In genomic region chr19:21092107-21092506, GRCh38 we compare ENCODE assay signal across 18 cellular contexts. TPM values are rescaled to one million over a fixed set of nuclear protein-coding genes. Genes with fewer than 3 reads are reported as not detected.
DNase-seq lines count a peak whose midpoint lies in the region; ATAC-seq and TF ChIP-seq lines count a peak whose summit lies in the region.
"Had no signal": no experiment of that assay in that cellular context is flagged by ENCODE, and none has a peak within 500 bp of the region (broad histone marks: within the 10 kb centered on the region; RNA-seq: fewer than 3 reads in every experiment).

No MANE protein-coding gene starts in this region.

- no peaks in the 10 kb centered on the region for H3K27me3 ChIP-seq in breast epithelium
- no peaks in the 10 kb centered on the region for H3K27me3 ChIP-seq in body of pancreas
- H3K27me3 ChIP-seq in mesenchymal stem cell (ENCODE audit: control insufficient read depth in 1 of 2, insufficient read depth in 1 of 2, low read length in 2 of 2), result no peaks in the 10 kb centered on the region
- no peaks in the 10 kb centered on the region for H3K27me3 ChIP-seq in smooth muscle cell (ENCODE audit: low read depth)
- H3K27me3 ChIP-seq in CD8-positive, alpha-beta memory T cell (ENCODE audit: insufficient read depth, low read length, poor library complexity, severe bottlenecking), result no peaks in the 10 kb centered on the region
- H3K27me3 ChIP-seq: uterus had no signal

- POLR2A ChIA-PET in MCF 10A (lab: Yijun Ruan, JAX), result interaction anchor here (1.3 kb wide), 1 partner anchor 61 kb away, joined by 4 read pairs; no protein-coding TSS in a partner anchor
- POLR2A ChIA-PET in CD8-positive, alpha-beta memory T cell (lab: Charles Lee), result interaction anchor here (0.8 kb wide), 1 partner anchor 15 kb away, joined by 3 read pairs; no protein-coding TSS in a partner anchor

- H3K4me1 Mint-ChIP-seq in MCF 10A (ENCODE audit: insufficient read depth, unreplicated experiment), result peaks cover 7% of the 10 kb centered on the region
- peaks cover 0 to 24% (median 1%) of the 10 kb centered on the region in 3 donors for H3K4me1 Mint-ChIP-seq in CD8-positive, alpha-beta memory T cell
- H3K4me1 Mint-ChIP-seq: stimulated activated naive B cell treated with anti-CD40 and anti-IgM and Interleukin-4, amounts not matched to agents 10 μg/mL and 1 μg/mL and 100 μg/mL, for 72 hours had no signal

- H2AK5ac ChIP-seq in mesenchymal stem cell (ENCODE audit: low read length, severe bottlenecking), result no peak overlapping the region

- H2BK5ac ChIP-seq in mesenchymal stem cell (ENCODE audit: low read depth, low read length, poor library complexity, severe bottlenecking), result no peak overlapping the region

- H3K27me3 Mint-ChIP-seq in MCF 10A (ENCODE audit: insufficient read depth, unreplicated experiment), result no peaks in the 10 kb centered on the region
- no peaks in the 10 kb centered on the region for H3K27me3 Mint-ChIP-seq in CD8-positive, alpha-beta memory T cell
- H3K27me3 Mint-ChIP-seq: activated CD8-positive, alpha-beta memory T cell treated with anti-CD3 and anti-CD28 coated beads, Interleukin-2, amount 10 ng/mL, durations not matched to agents 7 days and 5 days; naive thymus-derived CD4-positive, alpha-beta T cell; stimulated activated naive B cell treated with anti-CD40 and anti-IgM and Interleukin-4, amounts not matched to agents 10 μg/mL and 1 μg/mL and 100 μg/mL, for 72 hours had no signal

- H3K79me1 ChIP-seq in mesenchymal stem cell (replicated peaks; ENCODE audit: low read length, poor library complexity, severe bottlenecking), result peaks cover 22% of the 10 kb centered on the region

- no peak overlapping the region for H3K9ac ChIP-seq in mesenchymal stem cell (ENCODE audit: low read length)
- no peak overlapping the region for H3K9ac ChIP-seq in smooth muscle cell (ENCODE audit: low read depth)

- peak overlapping the region; percentile 50 for H4K8ac ChIP-seq in mesenchymal stem cell (ENCODE audit: low read length)

- TF ChIP-seq CTCF in MCF 10A (IDR thresholded peaks at IDR 0.05; ENCODE audit: unreplicated experiment), result no peak
- TF ChIP-seq CTCF in breast epithelium (IDR thresholded peaks at IDR 0.05), result no peak
- no peak for TF ChIP-seq CTCF in body of pancreas (IDR thresholded peaks at IDR 0.05)
- TF ChIP-seq CTCF in smooth muscle cell (IDR thresholded peaks at IDR 0.05; ENCODE audit: borderline replicate concordance, insufficient read depth, poor library complexity, severe bottlenecking), result no peak

- H2BK120ac ChIP-seq in mesenchymal stem cell (ENCODE audit: low read depth, low read length), result no peak overlapping the region

- no peak overlapping the region for H3K4me3 Mint-ChIP-seq in MCF 10A (ENCODE audit: unreplicated experiment)
- H3K4me3 Mint-ChIP-seq in CD8-positive, alpha-beta memory T cell, result no peak overlapping the region
- H3K4me3 Mint-ChIP-seq: activated CD8-positive, alpha-beta memory T cell treated with anti-CD3 and anti-CD28 coated beads, Interleukin-2, amount 10 ng/mL, durations not matched to agents 7 days and 5 days; naive thymus-derived CD4-positive, alpha-beta T cell; stimulated activated naive B cell treated with anti-CD40 and anti-IgM and Interleukin-4, amounts not matched to agents 10 μg/mL and 1 μg/mL and 100 μg/mL, for 72 hours had no signal

- peak overlapping the region; percentile 81 for H3K27ac Mint-ChIP-seq in MCF 10A (ENCODE audit: low read depth, unreplicated experiment)
- peak overlapping the region in 3 of 8 donors; percentile 4 to 54 (median 48) for H3K27ac Mint-ChIP-seq in CD8-positive, alpha-beta memory T cell
- H3K27ac Mint-ChIP-seq: activated CD8-positive, alpha-beta memory T cell treated with anti-CD3 and anti-CD28 coated beads, Interleukin-2, amount 10 ng/mL, durations not matched to agents 7 days and 5 days; stimulated activated naive B cell treated with anti-CD40 and anti-IgM and Interleukin-4, amounts not matched to agents 10 μg/mL and 1 μg/mL and 100 μg/mL, for 72 hours had no signal

- H2BK15ac ChIP-seq in mesenchymal stem cell (ENCODE audit: low read depth, poor library complexity, severe bottlenecking), result no peak overlapping the region

- H3K9me3 ChIP-seq in breast epithelium (no peaks in the 10 kb centered on the region), body of pancreas (no peaks in the 10 kb centered on the region), mesenchymal stem cell (ENCODE audit: control insufficient read depth, low read length) (peaks cover 4% of the 10 kb centered on the region), smooth muscle cell (replicated peaks; ENCODE audit: low read depth) (no peaks in the 10 kb centered on the region)
- H3K9me3 ChIP-seq in CD8-positive, alpha-beta memory T cell (ENCODE audit: low read length), result no peaks in the 10 kb centered on the region
- H3K9me3 ChIP-seq: uterus had no signal

- no peak overlapping the region for H3K18ac ChIP-seq in mesenchymal stem cell (ENCODE audit: low read depth in 1 of 2, low read length in 2 of 2)

- H3K4me3 ChIP-seq in breast epithelium (no peak overlapping the region), body of pancreas (no peak overlapping the region), mesenchymal stem cell (ENCODE audit: insufficient read depth in 1 of 2, low read depth in 1 of 2, low read length in 2 of 2) (no peak overlapping the region), smooth muscle cell (no peak overlapping the region)
- no peak overlapping the region for H3K4me3 ChIP-seq in CD8-positive, alpha-beta memory T cell (ENCODE audit: low read length)
- H3K4me3 ChIP-seq: SK-N-MC, uterus had no signal

- H3F3A ChIP-seq in smooth muscle cell (ENCODE audit: low read depth), result no peaks in the 10 kb centered on the region

- H2BK12ac ChIP-seq in mesenchymal stem cell (ENCODE audit: low read length in 2 of 2), result no peak overlapping the region

- no peak overlapping the region for H2AFZ ChIP-seq in mesenchymal stem cell (ENCODE audit: low read depth, low read length)
- H2AFZ ChIP-seq in smooth muscle cell (ENCODE audit: low read depth), result no peak overlapping the region

- no peaks in the 10 kb centered on the region for H3K9me3 Mint-ChIP-seq in MCF 10A (ENCODE audit: unreplicated experiment)
- H3K9me3 Mint-ChIP-seq in CD8-positive, alpha-beta memory T cell, result no peaks in the 10 kb centered on the region
- H3K9me3 Mint-ChIP-seq: stimulated activated naive B cell treated with anti-CD40 and anti-IgM and Interleukin-4, amounts not matched to agents 10 μg/mL and 1 μg/mL and 100 μg/mL, for 72 hours had no signal

- DNase-seq in MCF 10A (ENCODE audit: unreplicated experiment) (peak; percentile 22), breast epithelium (ENCODE audit: low spot score in 2 of 2) (no peak), body of pancreas (peak in 3 of 4 donors; percentile 16 to 32 (median 25)), mesenchymal stem cell (peak; percentile 18), smooth muscle cell (lab: John Stamatoyannopoulos, UW; ENCODE audit: unreplicated experiment) (no peak), NCI-H69 (lab: John Stamatoyannopoulos, UW) (no peak)
- DNase-seq in CD8-positive, alpha-beta memory T cell, result no peak
- DNase-seq: activated CD8-positive, alpha-beta memory T cell treated with anti-CD3 and anti-CD28 coated beads, Interleukin-2, amount 10 ng/mL, durations not matched to agents 7 days and 5 days; activated naive CD4-positive, alpha-beta T cell treated with Interleukin-2 at 50 U/mL for 16 hours; caudate nucleus; KG1; left colon; naive thymus-derived CD4-positive, alpha-beta T cell; NCI-H146; stimulated activated naive B cell treated with anti-CD40 and anti-IgM and Interleukin-4, amounts not matched to agents 10 μg/mL and 1 μg/mL and 100 μg/mL, for 72 hours; uterus had no signal

- ATAC-seq in body of pancreas (peak; percentile 74), HG02938 (IDR thresholded peaks at IDR 0.05; ENCODE audit: unreplicated experiment) (no peak)
- ATAC-seq: activated CD8-positive, alpha-beta memory T cell treated with anti-CD3 and anti-CD28 coated beads, Interleukin-2, amount 10 ng/mL, durations not matched to agents 7 days and 5 days; left colon; naive thymus-derived CD4-positive, alpha-beta T cell; stimulated activated naive B cell treated with anti-CD40 and anti-IgM and Interleukin-4, amounts not matched to agents 10 μg/mL and 1 μg/mL and 100 μg/mL, for 72 hours had no signal

- H3K27ac ChIP-seq in breast epithelium (no peak overlapping the region), body of pancreas (peak overlapping the region in 3 of 4 donors; percentile 19 to 62 (median 48)), mesenchymal stem cell (ENCODE audit: low read length, poor library complexity, severe bottlenecking) (no peak overlapping the region), smooth muscle cell (ENCODE audit: low read depth) (peak overlapping the region; percentile 63)
- no peak overlapping the region for H3K27ac ChIP-seq in CD8-positive, alpha-beta memory T cell (ENCODE audit: low read depth, low read length)
- H3K27ac ChIP-seq: uterus had no signal

- H3K4me2 ChIP-seq in mesenchymal stem cell (ENCODE audit: low read length, poor library complexity, severe bottlenecking), result no peak overlapping the region
- H3K4me2 ChIP-seq in smooth muscle cell, result peak overlapping the region; percentile 48

- H3K36me3 Mint-ChIP-seq in MCF 10A (ENCODE audit: insufficient read depth, unreplicated experiment), result peaks cover 9% of the 10 kb centered on the region
- peaks cover under 1 to 18% (median 8%) of the 10 kb centered on the region in 3 donors for H3K36me3 Mint-ChIP-seq in CD8-positive, alpha-beta memory T cell

- no peak overlapping the region for H4K91ac ChIP-seq in mesenchymal stem cell (ENCODE audit: low read length)

- no peak overlapping the region for H3K14ac ChIP-seq in mesenchymal stem cell (ENCODE audit: low read length in 2 of 2)

- CTCF ChIA-PET in MCF 10A (lab: Yijun Ruan, JAX), result no interaction called here
- CTCF ChIA-PET in CD8-positive, alpha-beta memory T cell (lab: Charles Lee), result no interaction called here

- no peaks in the 10 kb centered on the region for H3K36me3 ChIP-seq in breast epithelium
- H3K36me3 ChIP-seq in body of pancreas (replicated peaks in 1 of 2; ENCODE audit: insufficient read depth in 1 of 2, low read depth in 2 of 2), result no peaks in the 10 kb centered on the region
- H3K36me3 ChIP-seq in mesenchymal stem cell (ENCODE audit: control insufficient read depth in 1 of 2, insufficient read depth in 2 of 2, low read depth in 1 of 2, low read length in 2 of 2), result peaks cover 2 to 14% of the 10 kb centered on the region in 2 experiments
- H3K36me3 ChIP-seq in smooth muscle cell (ENCODE audit: low read depth), result no peaks in the 10 kb centered on the region
- no peaks in the 10 kb centered on the region for H3K36me3 ChIP-seq in CD8-positive, alpha-beta memory T cell (ENCODE audit: insufficient read depth, low read length)
- H3K36me3 ChIP-seq: uterus had no signal

- no TSS peak for BruUV-seq in MCF 10A (replicated peaks; lab: Mats Ljungman, UMichigan)

- TF ChIP-seq POLR2A in breast epithelium (IDR thresholded peaks at IDR 0.05) (no peak), body of pancreas (IDR thresholded peaks at IDR 0.05) (no peak)

- H4K20me1 ChIP-seq in smooth muscle cell (ENCODE audit: low read depth), result no peaks in the 10 kb centered on the region

- H3K79me2 ChIP-seq in smooth muscle cell (ENCODE audit: low read depth), result peaks cover 41% of the 10 kb centered on the region

- intact Hi-C loops in MCF 10A (cut with micrococcal nuclease), result no loop called here
- intact Hi-C loops in breast epithelium (cut with DNase I; ENCODE audit: low total_unique reads), result no loop called here
- intact Hi-C loops in body of pancreas (cut with DNase I), result no loop called here

- no peak overlapping the region for H3K23ac ChIP-seq in mesenchymal stem cell (ENCODE audit: low read length in 2 of 2)

- H3K4ac ChIP-seq in mesenchymal stem cell (ENCODE audit: low read depth in 1 of 2, low read length in 2 of 2), result peak overlapping the region in 1 of 2 experiments; percentile 37

- H3K4me1 ChIP-seq in breast epithelium (no peaks in the 10 kb centered on the region), body of pancreas (peaks cover 13% of the 10 kb centered on the region), mesenchymal stem cell (ENCODE audit: control insufficient read depth, insufficient read depth, low read depth, low read length) (no peaks in the 10 kb centered on the region), smooth muscle cell (ENCODE audit: low read depth) (peaks cover 10% of the 10 kb centered on the region)
- H3K4me1 ChIP-seq in CD8-positive, alpha-beta memory T cell (ENCODE audit: insufficient read depth, low read length), result no peaks in the 10 kb centered on the region
- H3K4me1 ChIP-seq: uterus had no signal

RNA-seq across cellular contexts. Expression of gene ZNF714, which starts 10.1 kb away (rescaled TPM):
- total RNA-seq in MCF 10A (2022) (10.0 and 11.0 TPM in 2 replicates), breast epithelium (10 to 100 TPM in 2 of 3 donors, 1 to 10 TPM in 1; 5.8 to 15.2 (median 11.1) TPM), body of pancreas (10 to 100 TPM in 1 of 2 donors, 1 to 10 TPM in 1; 3.1 to 16.2 TPM), smooth muscle cell (15.3 and 15.4 TPM in 2 replicates)
- polyA plus RNA-seq in mesenchymal stem cell (2013, experiment 1 of 2), result 8.3 TPM
- 8.1 TPM for polyA plus RNA-seq in mesenchymal stem cell (2013, experiment 2 of 2)
- polyA plus RNA-seq in smooth muscle cell, result 8.0 and 8.7 TPM in 2 replicates
- total RNA-seq in CD8-positive, alpha-beta memory T cell, result 10 to 100 TPM; 14.3 to 14.4 TPM
- polyA plus RNA-seq in CD8-positive, alpha-beta memory T cell, result 11.2 TPM

RNA-seq across cellular contexts. Expression of gene ZNF431, which starts 49.7 kb away (rescaled TPM):
- total RNA-seq in MCF 10A (2022) (17.2 and 22.1 TPM in 2 replicates), breast epithelium (10 to 100 TPM; 11.1 to 28.1 (median 11.8) TPM), body of pancreas (1 to 10 TPM; 4.9 to 7.9 TPM), smooth muscle cell (13.9 and 14.7 TPM in 2 replicates)
- polyA plus RNA-seq in mesenchymal stem cell (2013, experiment 1 of 2), result 4.3 TPM
- 5.6 TPM for polyA plus RNA-seq in mesenchymal stem cell (2013, experiment 2 of 2)
- polyA plus RNA-seq in smooth muscle cell, result 5.2 and 9.2 TPM in 2 replicates
- 10 to 100 TPM; 14.7 to 17.6 TPM for total RNA-seq in CD8-positive, alpha-beta memory T cell
- 14.6 TPM for polyA plus RNA-seq in CD8-positive, alpha-beta memory T cell

Comparison
In these comparisons a context has a peak if more than half of its experiments do, and no peak if none do; other contexts are left out.
1. DNase-seq: peak in MCF 10A (single experiment), body of pancreas (3 of 4) and mesenchymal stem cell (single experiment); none in breast epithelium (0 of 2), smooth muscle cell (single experiment), NCI-H69 (single experiment) and CD8-positive, alpha-beta memory T cell (0 of 5).
2. H3K27ac ChIP-seq: peak in body of pancreas (3 of 4) and smooth muscle cell (single experiment); none in breast epithelium (0 of 2), mesenchymal stem cell (single experiment) and CD8-positive, alpha-beta memory T cell (single experiment).